ENCODE assay signal across 29 cellular contexts in genomic region chr2:100542418-100542817, GRCh38.
"Had no signal": no experiment of that assay in that cellular context is flagged by ENCODE, and none has a peak within 500 bp of the region (broad histone marks: within the 10 kb centered on the region; RNA-seq: fewer than 3 reads in every experiment).

No MANE protein-coding gene starts in this region.

- ATAC-seq: effector memory CD8-positive, alpha-beta T cell; esophagus mucosa; foreskin keratinocyte; gastrocnemius medialis; gastroesophageal sphincter; heart left ventricle; heart right ventricle had no signal

- H3K27ac ChIP-seq: colonic mucosa, coronary artery, dorsolateral prefrontal cortex, epithelial cell of prostate, esophagus muscularis mucosa, esophagus squamous epithelium, foreskin keratinocyte, gastrocnemius medialis, gastroesophageal sphincter, heart left ventricle, heart right ventricle had no signal

- H3K27ac Mint-ChIP-seq: dendritic cell treated with granulocyte-macrophage colony-stimulating factor and Interleukin-4, amounts not matched to agents 40 ng/mL and 50 ng/mL, for 4 days; effector memory CD8-positive, alpha-beta T cell; endodermal cell had no signal

- H3K9me3 ChIP-seq: colonic mucosa, esophagus muscularis mucosa, esophagus squamous epithelium, gastrocnemius medialis, gastroesophageal sphincter, heart left ventricle had no signal

- H3K4me3 ChIP-seq: colonic mucosa, coronary artery, dorsolateral prefrontal cortex, esophagus muscularis mucosa, esophagus squamous epithelium, gastrocnemius medialis, gastroesophageal sphincter, heart left ventricle, heart right ventricle had no signal

- H3K9me3 Mint-ChIP-seq: dendritic cell treated with granulocyte-macrophage colony-stimulating factor and Interleukin-4, amounts not matched to agents 40 ng/mL and 50 ng/mL, for 4 days; effector memory CD8-positive, alpha-beta T cell had no signal

- H3K27me3 ChIP-seq: colonic mucosa, dorsolateral prefrontal cortex, esophagus muscularis mucosa, esophagus squamous epithelium, gastrocnemius medialis, gastroesophageal sphincter, heart left ventricle had no signal

- H3K36me3 ChIP-seq: colonic mucosa, esophagus muscularis mucosa, esophagus squamous epithelium, gastrocnemius medialis, gastroesophageal sphincter, heart left ventricle, heart right ventricle had no signal

- FAIRE-seq: colon, endometrium, endothelial cell of umbilical vein, frontal cortex had no signal

- H3K4me1 ChIP-seq: colonic mucosa, esophagus muscularis mucosa, esophagus squamous epithelium, foreskin keratinocyte, gastrocnemius medialis, gastroesophageal sphincter, heart left ventricle, heart right ventricle had no signal

- H3K4me3 Mint-ChIP-seq: dendritic cell treated with granulocyte-macrophage colony-stimulating factor and Interleukin-4, amounts not matched to agents 40 ng/mL and 50 ng/mL, for 4 days; effector memory CD8-positive, alpha-beta T cell; endodermal cell had no signal

- H3K4me1 Mint-ChIP-seq: endodermal cell had no signal

- DNase-seq: colonic mucosa; cortex of kidney; dermis blood vessel endothelial cell; dorsolateral prefrontal cortex; effector CD4-positive, alpha-beta T cell; effector CD8-positive, alpha-beta T cell; effector memory CD4-positive, alpha-beta T cell; effector memory CD8-positive, alpha-beta T cell; endodermal cell; erythroblast; esophagus squamous epithelium; foreskin fibroblast; foreskin keratinocyte; foreskin melanocyte; gastrocnemius medialis; glutamatergic neuron; head of caudate nucleus; heart left ventricle; heart right ventricle had no signal
